Comparison of ENCODE assay signal across 22 cellular contexts in genomic region chr3:194287392-194287791, GRCh38.
DNase-seq lines count a peak whose midpoint lies in the region; ATAC-seq lines count a peak whose summit lies in the region.
"Had no signal": no experiment of that assay in that cellular context is flagged by ENCODE, and none has a peak within 500 bp of the region (broad histone marks: within the 10 kb centered on the region; RNA-seq: fewer than 3 reads in every experiment).

No MANE protein-coding gene starts in this region.

- no CpG with 5 or more reads among the region's 3 CpGs for WGBS in mesendoderm (ENCODE audit: extremely low coverage, insufficient coverage, low lambda C conversion rate)

- H3K79me1 ChIP-seq in mesendoderm (ENCODE audit: low read length), result no peaks in the 10 kb centered on the region

- H3K4me2 ChIP-seq in mesendoderm (ENCODE audit: low read length), result no peak overlapping the region
- H3K4me2 ChIP-seq: BLaER1 had no signal

- no peak overlapping the region for H4K5ac ChIP-seq in mesendoderm (ENCODE audit: low read length)

- no peak overlapping the region for H3K23ac ChIP-seq in mesendoderm (ENCODE audit: low read length)

- ATAC-seq in Right ventricle myocardium superior (ENCODE audit: poor library complexity) (no peak), HG03045 (IDR thresholded peaks at IDR 0.05; ENCODE audit: unreplicated experiment) (no peak)
- ATAC-seq: right cardiac atrium had no signal

- no peak overlapping the region for H3K56ac ChIP-seq in mesendoderm (ENCODE audit: low read length)

- H3K27ac ChIP-seq in mesendoderm (ENCODE audit: low read depth, low read length), result no peak overlapping the region
- no peak overlapping the region for H3K27ac ChIP-seq in SJCRH30
- H3K27ac ChIP-seq: BLaER1, GM23248, stomach, upper lobe of left lung had no signal

- H2BK15ac ChIP-seq in mesendoderm (replicated peaks; ENCODE audit: low read depth), result no peak overlapping the region

- in situ Hi-C loops in SK-MEL-5 (cut with HindIII; ENCODE audit: low pct_unique_long_range_greater_than_20kb, low sequenced_read_pairs), result no loop called here

- H2AK5ac ChIP-seq in mesendoderm (ENCODE audit: low read length), result no peak overlapping the region

- H3K4me3 ChIP-seq in mesendoderm (ENCODE audit: low read length) (no peak overlapping the region), SJCRH30 (no peak overlapping the region)
- H3K4me3 ChIP-seq: BLaER1, GM23248, stomach, upper lobe of left lung had no signal

- H2BK120ac ChIP-seq in mesendoderm (ENCODE audit: low read depth, low read length), result no peak overlapping the region

- H3K36me3 ChIP-seq in mesendoderm (ENCODE audit: control insufficient read depth, insufficient read depth, low read length) (no peaks in the 10 kb centered on the region), SJCRH30 (no peaks in the 10 kb centered on the region)
- H3K36me3 ChIP-seq: BLaER1, stomach, upper lobe of left lung had no signal

- H3K9me3 ChIP-seq in SJCRH30 (replicated peaks), result no peaks in the 10 kb centered on the region
- H3K9me3 ChIP-seq: BLaER1, upper lobe of left lung had no signal

- peaks cover 2% of the 10 kb centered on the region for H3K4me1 ChIP-seq in mesendoderm (ENCODE audit: control insufficient read depth, low read depth, low read length)
- H3K4me1 ChIP-seq in SJCRH30, result no peaks in the 10 kb centered on the region
- H3K4me1 ChIP-seq: BLaER1 had no signal

- H3K79me2 ChIP-seq in mesendoderm (ENCODE audit: control insufficient read depth, insufficient read depth, low read length), result no peaks in the 10 kb centered on the region

- no peaks in the 10 kb centered on the region for H3K27me3 ChIP-seq in mesendoderm (ENCODE audit: insufficient read depth, low read length, poor library complexity)
- H3K27me3 ChIP-seq in SJCRH30, result no peaks in the 10 kb centered on the region
- H3K27me3 ChIP-seq: BLaER1, upper lobe of left lung had no signal

- intact Hi-C loops in cardiac septum (cut with DNase I), result no loop called here
- intact Hi-C loops in Right ventricle myocardium superior (cut with DNase I), result no loop called here

- H3K9ac ChIP-seq in mesendoderm (ENCODE audit: low read length), result no peak overlapping the region
- H3K9ac ChIP-seq: BLaER1, GM23248 had no signal

- no peak overlapping the region for H4K8ac ChIP-seq in mesendoderm (ENCODE audit: low read depth, low read length)

- H2BK5ac ChIP-seq in mesendoderm (ENCODE audit: low read length), result no peak overlapping the region

- H3K18ac ChIP-seq in mesendoderm (ENCODE audit: low read length), result peak overlapping the region; percentile 46

- DNase-seq in cardiac septum (ENCODE audit: low spot score) (peak; percentile 27), Right ventricle myocardium superior (no peak), SK-MEL-5 (ENCODE audit: low read depth, low spot score) (peak; percentile 36), mesendoderm (no peak), iPS-NIHi11 (ENCODE audit: low spot score) (no peak), SJCRH30 (no peak), HuH-7 (ENCODE audit: low spot score) (no peak)
- DNase-seq: activated CD4-positive, alpha-beta T cell treated with anti-CD3 and anti-CD28 coated beads, Interleukin-2, amount 10 ng/mL, durations not matched to agents 24 days and 14 days; activated naive CD8-positive, alpha-beta T cell treated with anti-CD3 and anti-CD28 coated beads for 36 hours; cerebellar nuclear complex; erythroblast; foreskin melanocyte; GM23248; hypothalamus; NCI-H2171 treated with DMSO at 0.1 percent for 48 hours; NCI-H82; right cardiac atrium; SIG-M5; stomach; upper lobe of left lung had no signal

- H3K4ac ChIP-seq in mesendoderm (ENCODE audit: low read depth, low read length), result no peak overlapping the region

Comparison
In these comparisons a context has a peak if more than half of its experiments do, and no peak if none do; other contexts are left out.
1. DNase-seq: peak in cardiac septum (single experiment) and SK-MEL-5 (single experiment); none in Right ventricle myocardium superior (single experiment), mesendoderm (single experiment), iPS-NIHi11 (single experiment), SJCRH30 (0 of 2) and HuH-7 (single experiment).